Comparison of ENCODE assay signal across 1 cellular context in the genomic region with DNA sequence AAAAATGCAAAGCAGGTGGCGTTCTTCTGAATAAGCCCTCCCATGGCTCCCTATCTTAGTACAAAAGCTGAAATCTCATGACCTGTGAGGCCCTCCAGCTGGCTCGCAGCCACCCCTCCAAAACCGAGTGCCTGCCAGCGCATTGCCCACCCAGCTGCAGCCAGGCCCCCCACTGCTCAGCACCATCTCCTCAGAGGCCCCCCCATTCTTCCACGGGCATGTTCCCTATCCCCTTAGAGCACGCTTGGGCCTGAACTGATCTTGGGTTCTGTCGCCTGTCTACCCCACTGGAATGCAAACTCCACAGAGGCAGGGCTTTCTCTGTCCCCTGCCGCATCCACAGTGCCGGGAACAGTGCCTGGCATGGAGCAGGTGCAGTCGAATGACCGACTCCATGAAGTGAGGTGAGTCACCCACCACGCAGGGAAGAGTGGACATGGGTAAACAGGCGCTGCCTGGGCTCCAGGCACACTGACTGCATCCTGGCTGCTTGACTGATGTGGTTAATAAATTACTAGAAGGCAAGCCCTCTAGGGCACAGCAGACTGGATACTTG.
TF ChIP-seq lines count a peak whose summit lies in the region.

No MANE protein-coding gene starts in this region.

TF ChIP-seq in HepG2, 621 proteins besides CTCF, POLR2A, EP300 and RAD21 (continued from another document):
- TF ChIP-seq, protein P1, sequence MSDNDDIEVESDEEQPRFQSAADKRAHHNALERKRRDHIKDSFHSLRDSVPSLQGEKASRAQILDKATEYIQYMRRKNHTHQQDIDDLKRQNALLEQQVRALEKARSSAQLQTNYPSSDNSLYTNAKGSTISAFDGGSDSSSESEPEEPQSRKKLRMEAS (IDR thresholded peaks at IDR 0.05) = no peak
- no peak for TF ChIP-seq HDAC2 (CRISPR knock-in tag; IDR thresholded peaks at IDR 0.05)
- TF ChIP-seq MED8 (CRISPR knock-in tag; IDR thresholded peaks at IDR 0.05; ENCODE audit: insufficient replicate concordance) = no peak
- TF ChIP-seq MATR3 (CRISPR knock-in tag; IDR thresholded peaks at IDR 0.05) = no peak
- TF ChIP-seq, protein P2, sequence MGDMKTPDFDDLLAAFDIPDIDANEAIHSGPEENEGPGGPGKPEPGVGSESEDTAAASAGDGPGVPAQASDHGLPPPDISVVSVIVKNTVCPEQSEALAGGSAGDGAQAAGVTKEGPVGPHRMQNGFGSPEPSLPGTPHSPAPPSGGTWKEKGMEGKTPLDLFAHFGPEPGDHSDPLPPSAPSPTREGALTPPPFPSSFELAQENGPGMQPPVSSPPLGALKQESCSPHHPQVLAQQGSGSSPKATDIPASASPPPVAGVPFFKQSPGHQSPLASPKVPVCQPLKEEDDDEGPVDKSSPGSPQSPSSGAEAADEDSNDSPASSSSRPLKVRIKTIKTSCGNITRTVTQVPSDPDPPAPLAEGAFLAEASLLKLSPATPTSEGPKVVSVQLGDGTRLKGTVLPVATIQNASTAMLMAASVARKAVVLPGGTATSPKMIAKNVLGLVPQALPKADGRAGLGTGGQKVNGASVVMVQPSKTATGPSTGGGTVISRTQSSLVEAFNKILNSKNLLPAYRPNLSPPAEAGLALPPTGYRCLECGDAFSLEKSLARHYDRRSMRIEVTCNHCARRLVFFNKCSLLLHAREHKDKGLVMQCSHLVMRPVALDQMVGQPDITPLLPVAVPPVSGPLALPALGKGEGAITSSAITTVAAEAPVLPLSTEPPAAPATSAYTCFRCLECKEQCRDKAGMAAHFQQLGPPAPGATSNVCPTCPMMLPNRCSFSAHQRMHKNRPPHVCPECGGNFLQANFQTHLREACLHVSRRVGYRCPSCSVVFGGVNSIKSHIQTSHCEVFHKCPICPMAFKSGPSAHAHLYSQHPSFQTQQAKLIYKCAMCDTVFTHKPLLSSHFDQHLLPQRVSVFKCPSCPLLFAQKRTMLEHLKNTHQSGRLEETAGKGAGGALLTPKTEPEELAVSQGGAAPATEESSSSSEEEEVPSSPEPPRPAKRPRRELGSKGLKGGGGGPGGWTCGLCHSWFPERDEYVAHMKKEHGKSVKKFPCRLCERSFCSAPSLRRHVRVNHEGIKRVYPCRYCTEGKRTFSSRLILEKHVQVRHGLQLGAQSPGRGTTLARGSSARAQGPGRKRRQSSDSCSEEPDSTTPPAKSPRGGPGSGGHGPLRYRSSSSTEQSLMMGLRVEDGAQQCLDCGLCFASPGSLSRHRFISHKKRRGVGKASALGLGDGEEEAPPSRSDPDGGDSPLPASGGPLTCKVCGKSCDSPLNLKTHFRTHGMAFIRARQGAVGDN (CRISPR knock-in tag; IDR thresholded peaks at IDR 0.05) = peak; percentile 37; the same call in 1 of the 2 replicates
- TF ChIP-seq MTF1 (CRISPR knock-in tag; IDR thresholded peaks at IDR 0.05) = no peak
- no peak for TF ChIP-seq ZSCAN25 (CRISPR knock-in tag; IDR thresholded peaks at IDR 0.05)
- TF ChIP-seq ELF3 (CRISPR knock-in tag; IDR thresholded peaks at IDR 0.05) = 0 out of 2 replicates have a peak, but pooled peaks have one; percentile 30
- no peak for TF ChIP-seq ZFP41 (CRISPR knock-in tag; IDR thresholded peaks at IDR 0.05; ENCODE audit: borderline replicate concordance)
- TF ChIP-seq RBAK (CRISPR knock-in tag; IDR thresholded peaks at IDR 0.05) = no peak
- TF ChIP-seq ZNF713 (CRISPR knock-in tag; IDR thresholded peaks at IDR 0.05) = no peak
- TF ChIP-seq, protein P3, sequence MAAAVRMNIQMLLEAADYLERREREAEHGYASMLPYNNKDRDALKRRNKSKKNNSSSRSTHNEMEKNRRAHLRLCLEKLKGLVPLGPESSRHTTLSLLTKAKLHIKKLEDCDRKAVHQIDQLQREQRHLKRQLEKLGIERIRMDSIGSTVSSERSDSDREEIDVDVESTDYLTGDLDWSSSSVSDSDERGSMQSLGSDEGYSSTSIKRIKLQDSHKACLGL (CRISPR knock-in tag; IDR thresholded peaks at IDR 0.05) = 0 out of 2 replicates have a peak, but pooled peaks have one; percentile 43
- TF ChIP-seq AGO2 (optimal IDR thresholded peaks at IDR 0.05; ENCODE audit: low read depth, low read length) = no peak
- TF ChIP-seq, protein P4, sequence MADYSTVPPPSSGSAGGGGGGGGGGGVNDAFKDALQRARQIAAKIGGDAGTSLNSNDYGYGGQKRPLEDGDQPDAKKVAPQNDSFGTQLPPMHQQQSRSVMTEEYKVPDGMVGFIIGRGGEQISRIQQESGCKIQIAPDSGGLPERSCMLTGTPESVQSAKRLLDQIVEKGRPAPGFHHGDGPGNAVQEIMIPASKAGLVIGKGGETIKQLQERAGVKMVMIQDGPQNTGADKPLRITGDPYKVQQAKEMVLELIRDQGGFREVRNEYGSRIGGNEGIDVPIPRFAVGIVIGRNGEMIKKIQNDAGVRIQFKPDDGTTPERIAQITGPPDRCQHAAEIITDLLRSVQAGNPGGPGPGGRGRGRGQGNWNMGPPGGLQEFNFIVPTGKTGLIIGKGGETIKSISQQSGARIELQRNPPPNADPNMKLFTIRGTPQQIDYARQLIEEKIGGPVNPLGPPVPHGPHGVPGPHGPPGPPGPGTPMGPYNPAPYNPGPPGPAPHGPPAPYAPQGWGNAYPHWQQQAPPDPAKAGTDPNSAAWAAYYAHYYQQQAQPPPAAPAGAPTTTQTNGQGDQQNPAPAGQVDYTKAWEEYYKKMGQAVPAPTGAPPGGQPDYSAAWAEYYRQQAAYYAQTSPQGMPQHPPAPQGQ (CRISPR knock-in tag; IDR thresholded peaks at IDR 0.05; ENCODE audit: borderline replicate concordance) = no peak
- no peak for TF ChIP-seq ONECUT2 (CRISPR knock-in tag; IDR thresholded peaks at IDR 0.05)
- no peak for TF ChIP-seq NFYB (CRISPR knock-in tag; IDR thresholded peaks at IDR 0.05)
- TF ChIP-seq ZNF703 (CRISPR knock-in tag; IDR thresholded peaks at IDR 0.05; ENCODE audit: borderline replicate concordance) = no peak
- TF ChIP-seq EEA1 (CRISPR knock-in tag; IDR thresholded peaks at IDR 0.05; ENCODE audit: borderline replicate concordance) = no peak
- TF ChIP-seq, protein P5, sequence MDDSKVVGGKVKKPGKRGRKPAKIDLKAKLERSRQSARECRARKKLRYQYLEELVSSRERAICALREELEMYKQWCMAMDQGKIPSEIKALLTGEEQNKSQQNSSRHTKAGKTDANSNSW (CRISPR knock-in tag; IDR thresholded peaks at IDR 0.05; ENCODE audit: borderline replicate concordance) = no peak
- TF ChIP-seq SIN3A (IDR thresholded peaks at IDR 0.05; ENCODE audit: borderline replicate concordance, low read depth, low read length) = no peak
- peak; percentile 38 for TF ChIP-seq SKI (IDR thresholded peaks at IDR 0.05; ENCODE audit: partially characterized antibody)
- no peak for TF ChIP-seq ZNF552 (CRISPR knock-in tag; IDR thresholded peaks at IDR 0.05; ENCODE audit: borderline replicate concordance)
- TF ChIP-seq, protein P6, sequence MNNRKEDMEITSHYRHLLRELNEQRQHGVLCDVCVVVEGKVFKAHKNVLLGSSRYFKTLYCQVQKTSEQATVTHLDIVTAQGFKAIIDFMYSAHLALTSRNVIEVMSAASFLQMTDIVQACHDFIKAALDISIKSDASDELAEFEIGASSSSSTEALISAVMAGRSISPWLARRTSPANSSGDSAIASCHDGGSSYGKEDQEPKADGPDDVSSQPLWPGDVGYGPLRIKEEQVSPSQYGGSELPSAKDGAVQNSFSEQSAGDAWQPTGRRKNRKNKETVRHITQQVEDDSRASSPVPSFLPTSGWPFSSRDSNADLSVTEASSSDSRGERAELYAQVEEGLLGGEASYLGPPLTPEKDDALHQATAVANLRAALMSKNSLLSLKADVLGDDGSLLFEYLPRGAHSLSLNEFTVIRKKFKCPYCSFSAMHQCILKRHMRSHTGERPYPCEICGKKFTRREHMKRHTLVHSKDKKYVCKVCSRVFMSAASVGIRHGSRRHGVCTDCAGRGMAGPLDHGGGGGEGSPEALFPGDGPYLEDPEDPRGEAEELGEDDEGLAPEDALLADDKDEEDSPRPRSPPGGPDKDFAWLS (CRISPR knock-in tag; IDR thresholded peaks at IDR 0.05; ENCODE audit: borderline replicate concordance) = no peak
- TF ChIP-seq ZNF607 (CRISPR knock-in tag; IDR thresholded peaks at IDR 0.05; ENCODE audit: borderline replicate concordance) = 0 out of 2 replicates have a peak, but pooled peaks have one; percentile 22
